In the genomic region with DNA sequence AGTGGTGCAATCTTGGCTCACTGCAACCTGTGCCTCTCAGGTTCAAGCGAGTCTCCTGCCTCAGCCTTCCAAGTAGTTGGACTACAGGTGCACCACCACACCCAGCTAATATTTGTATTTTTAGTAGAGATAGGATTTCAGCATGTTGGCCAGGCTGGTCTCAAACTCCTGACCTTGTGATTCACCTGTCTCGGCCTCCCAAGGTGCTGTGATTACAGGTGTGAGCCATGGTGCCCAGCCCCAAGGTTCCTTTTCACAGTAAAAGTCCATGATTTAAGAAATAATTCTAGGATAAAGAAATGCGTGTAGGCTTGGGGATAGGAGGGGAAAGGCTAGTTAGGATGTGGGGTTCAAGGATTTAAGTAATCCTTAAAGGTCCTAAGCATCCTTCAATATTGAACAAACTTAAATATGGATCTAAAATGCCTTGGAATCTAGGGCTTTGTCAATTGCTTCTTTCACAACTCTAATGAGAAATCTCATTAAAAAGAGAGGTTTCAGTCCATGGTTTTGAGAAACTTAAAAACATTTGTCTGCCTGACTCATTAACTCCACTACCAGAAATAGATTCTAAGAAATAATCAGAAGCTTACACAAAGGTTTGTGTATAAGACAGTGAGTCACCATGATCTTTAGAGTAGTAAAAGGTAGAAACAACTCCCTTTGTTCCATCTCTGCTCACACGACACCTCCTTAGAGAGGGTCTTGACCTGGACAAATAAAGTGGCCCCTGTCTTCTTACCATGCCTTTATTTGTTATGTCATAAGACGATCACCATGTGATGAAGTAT, we compare ENCODE assay signal across 13 cellular contexts.
DNase-seq lines count a peak whose midpoint lies in the region; ATAC-seq and TF ChIP-seq lines count a peak whose summit lies in the region.
"Had no signal": no experiment of that assay in that cellular context is flagged by ENCODE, and none has a peak within 500 bp of the region (broad histone marks: within the 10 kb centered on the region; RNA-seq: fewer than 3 reads in every experiment).

No MANE protein-coding gene starts in this region.

- peaks cover 25% of the 10 kb centered on the region for H3F3A ChIP-seq in SK-N-SH (replicated peaks; ENCODE audit: insufficient read depth)

- TF ChIP-seq CTCF in SK-N-SH (IDR thresholded peaks at IDR 0.05) (no peak), retinal pigment epithelial cell (conservative IDR thresholded peaks at IDR 0.05; ENCODE audit: low read depth, low read length) (no peak)

- 78% methylated on average over 5 of the region's 5 CpGs for WGBS in SK-N-SH (ENCODE audit: low lambda C conversion rate)

- peaks cover 6 to 34% of the 10 kb centered on the region in 2 experiments for H3K4me1 ChIP-seq in SK-N-SH (ENCODE audit: control insufficient read depth in 1 of 2, insufficient read depth in 2 of 2, low read depth in 1 of 2, low read length in 1 of 2)

- H2AFZ ChIP-seq in SK-N-SH (ENCODE audit: low read depth), result no peak overlapping the region

- peak overlapping the region; percentile 15; the same call in 1 of the 2 replicates for H3K9ac ChIP-seq in SK-N-SH

- H3K9me2 ChIP-seq in SK-N-SH, result no peaks in the 10 kb centered on the region

- no peaks in the 10 kb centered on the region for H3K79me2 ChIP-seq in SK-N-SH (ENCODE audit: insufficient read depth)

- H3K4me2 ChIP-seq in SK-N-SH, result no peak overlapping the region

- H4K20me1 ChIP-seq in SK-N-SH (ENCODE audit: insufficient read depth), result no peaks in the 10 kb centered on the region

- H3K27ac ChIP-seq in SK-N-SH (ENCODE audit: low read depth in 2 of 2, low read length in 1 of 2), result peak overlapping the region in 1 of 2 experiments; percentile 97; a peak in 2 of 4 replicates
- H3K27ac ChIP-seq in epithelial cell of prostate, result peak overlapping the region; percentile 100
- H3K27ac ChIP-seq: 22Rv1 had no signal

- H3K36me3 ChIP-seq in SK-N-SH (replicated peaks in 1 of 2; ENCODE audit: control insufficient read depth in 1 of 2, insufficient read depth in 2 of 2, low read length in 1 of 2), result no peaks in the 10 kb centered on the region

- ATAC-seq in SK-N-SH treated with all-trans-retinoic acid at 6 μM for 48 hours (no peak), GM21360 (IDR thresholded peaks at IDR 0.05; ENCODE audit: unreplicated experiment) (no peak), GM18873 (IDR thresholded peaks at IDR 0.05; ENCODE audit: low FRiP score, unreplicated experiment) (no peak)

- DNase-seq in SK-N-SH, result no peak
- DNase-seq in RPMI7951 (ENCODE audit: low read depth), result peak; percentile 60
- peak; percentile 66 for DNase-seq in epithelial cell of prostate (ENCODE audit: low read depth, low spot score)
- peak; percentile 60 for DNase-seq in retinal pigment epithelial cell (ENCODE audit: low read depth)
- DNase-seq in middle frontal gyrus (ENCODE audit: extremely low spot score, low spot score), result no peak
- DNase-seq: activated CD4-positive, alpha-beta T cell treated with anti-CD3 and anti-CD28 coated beads, Interleukin-2, amount 50 U/mL, for 4 hours; NCI-H1694 treated with DMSO at 0.1 percent for 48 hours; nephron progenitor cell; SIG-M5 had no signal

- H3K4me3 ChIP-seq in SK-N-SH (ENCODE audit: low read depth in 2 of 2, low read length in 1 of 2), result no peak overlapping the region
- no peak overlapping the region for H3K4me3 ChIP-seq in retinal pigment epithelial cell (ENCODE audit: low read length)

- CTCF ChIA-PET in SK-N-SH (lab: Yijun Ruan, JAX), result interaction anchor here (0.6 kb wide), 1 partner anchor 10 kb away, joined by 3 read pairs; no protein-coding TSS in a partner anchor

- POLR2A ChIA-PET in SK-N-SH (lab: Yijun Ruan, JAX), result no interaction called here

- TF ChIP-seq RAD21 in SK-N-SH (IDR thresholded peaks at IDR 0.05; ENCODE audit: low read length), result no peak

- no peaks in the 10 kb centered on the region for H3K9me3 ChIP-seq in SK-N-SH

- no peaks in the 10 kb centered on the region for H3K27me3 ChIP-seq in SK-N-SH (ENCODE audit: insufficient read depth)

- no peak for TF ChIP-seq EP300 in SK-N-SH (IDR thresholded peaks at IDR 0.05; ENCODE audit: borderline replicate concordance in 1 of 2, low read depth in 1 of 2, low read length in 1 of 2)

TF ChIP-seq in SK-N-SH, 30 proteins besides CTCF, POLR2A, EP300 and RAD21:
- TF ChIP-seq ELF1 (IDR thresholded peaks at IDR 0.05) (no peak), FOSL2 (IDR thresholded peaks at IDR 0.05; ENCODE audit: borderline replicate concordance, low read depth) (0 out of 2 replicates have a peak, but pooled peaks have one; percentile 19)

TF ChIP-seq in SK-N-SH treated with all-trans-retinoic acid at 6 μM for 48 hours, 23 proteins besides CTCF, POLR2A, EP300 and RAD21 (continues in another document):
- TF ChIP-seq ZFP30 (CRISPR knock-in tag; IDR thresholded peaks at IDR 0.05) (no peak), ZC3H10 (CRISPR knock-in tag; IDR thresholded peaks at IDR 0.05) (no peak), ISL1 (CRISPR knock-in tag; IDR thresholded peaks at IDR 0.05) (no peak), ZNF70 (CRISPR knock-in tag; IDR thresholded peaks at IDR 0.05) (no peak), PPARA (CRISPR knock-in tag; IDR thresholded peaks at IDR 0.05; ENCODE audit: borderline replicate concordance) (no peak), ZFP3 (CRISPR knock-in tag; IDR thresholded peaks at IDR 0.05) (no peak), GLIS3 (CRISPR knock-in tag; IDR thresholded peaks at IDR 0.05) (no peak), BACH2 (CRISPR knock-in tag; IDR thresholded peaks at IDR 0.05; ENCODE audit: borderline replicate concordance) (no peak), OSR1 (CRISPR knock-in tag; IDR thresholded peaks at IDR 0.05) (no peak), CSRNP3 (CRISPR knock-in tag; IDR thresholded peaks at IDR 0.05) (no peak), ZNF565 (CRISPR knock-in tag; conservative IDR thresholded peaks at IDR 0.05; ENCODE audit: low read depth) (no peak), TSHZ2 (CRISPR knock-in tag; IDR thresholded peaks at IDR 0.05) (no peak)
- TF ChIP-seq, protein P1, sequence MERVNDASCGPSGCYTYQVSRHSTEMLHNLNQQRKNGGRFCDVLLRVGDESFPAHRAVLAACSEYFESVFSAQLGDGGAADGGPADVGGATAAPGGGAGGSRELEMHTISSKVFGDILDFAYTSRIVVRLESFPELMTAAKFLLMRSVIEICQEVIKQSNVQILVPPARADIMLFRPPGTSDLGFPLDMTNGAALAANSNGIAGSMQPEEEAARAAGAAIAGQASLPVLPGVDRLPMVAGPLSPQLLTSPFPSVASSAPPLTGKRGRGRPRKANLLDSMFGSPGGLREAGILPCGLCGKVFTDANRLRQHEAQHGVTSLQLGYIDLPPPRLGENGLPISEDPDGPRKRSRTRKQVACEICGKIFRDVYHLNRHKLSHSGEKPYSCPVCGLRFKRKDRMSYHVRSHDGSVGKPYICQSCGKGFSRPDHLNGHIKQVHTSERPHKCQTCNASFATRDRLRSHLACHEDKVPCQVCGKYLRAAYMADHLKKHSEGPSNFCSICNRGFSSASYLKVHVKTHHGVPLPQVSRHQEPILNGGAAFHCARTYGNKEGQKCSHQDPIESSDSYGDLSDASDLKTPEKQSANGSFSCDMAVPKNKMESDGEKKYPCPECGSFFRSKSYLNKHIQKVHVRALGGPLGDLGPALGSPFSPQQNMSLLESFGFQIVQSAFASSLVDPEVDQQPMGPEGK (CRISPR knock-in tag; IDR thresholded peaks at IDR 0.05; ENCODE audit: borderline replicate concordance), result no peak

Comparison
In these comparisons a context has a peak if more than half of its experiments do, and no peak if none do; other contexts are left out.
1. DNase-seq: peak in RPMI7951 (single experiment), epithelial cell of prostate (single experiment) and retinal pigment epithelial cell (single experiment); none in SK-N-SH (single experiment) and middle frontal gyrus (single experiment).